ENCODE assay signal across 1 cellular context in genomic region chr2:65430515-65431416, GRCh38.
TF ChIP-seq lines count a peak whose summit lies in the region.

No MANE protein-coding gene starts in this region.

TF ChIP-seq in HepG2, 621 proteins besides CTCF, POLR2A, EP300 and RAD21 (continued from another document and continues in another):
- TF ChIP-seq DMTF1 (CRISPR knock-in tag; IDR thresholded peaks at IDR 0.05) (no peak), RARG (CRISPR knock-in tag; IDR thresholded peaks at IDR 0.05; ENCODE audit: low read depth) (no peak), ZNF263 (CRISPR knock-in tag; IDR thresholded peaks at IDR 0.05) (peak; percentile 24; the same call in 1 of the 2 replicates), IKZF5 (CRISPR knock-in tag; IDR thresholded peaks at IDR 0.05) (0 out of 2 replicates have a peak, but pooled peaks have one; percentile 40), JUNB (CRISPR knock-in tag; IDR thresholded peaks at IDR 0.05; ENCODE audit: borderline replicate concordance) (no peak), ZNF205 (CRISPR knock-in tag; IDR thresholded peaks at IDR 0.05) (no peak), ZNF557 (CRISPR knock-in tag; IDR thresholded peaks at IDR 0.05) (peak; percentile 60; the same call in 1 of the 2 replicates), ZNF234 (CRISPR knock-in tag; conservative IDR thresholded peaks at IDR 0.05) (0 out of 2 replicates have a peak, but pooled peaks have one; percentile 25), ZBTB7B (CRISPR knock-in tag; IDR thresholded peaks at IDR 0.05) (peak; percentile 30; the same call in 1 of the 2 replicates), KLF11 (CRISPR knock-in tag; IDR thresholded peaks at IDR 0.05) (0 out of 2 replicates have a peak, but pooled peaks have one; percentile 5), YEATS4 (CRISPR knock-in tag; IDR thresholded peaks at IDR 0.05; ENCODE audit: borderline replicate concordance) (peak; percentile 37), ETV6 (CRISPR knock-in tag; conservative IDR thresholded peaks at IDR 0.05) (0 out of 2 replicates have a peak, but pooled peaks have one; percentile 15), U2AF1 (optimal IDR thresholded peaks at IDR 0.05; ENCODE audit: low read depth, low read length) (no peak), NCOA1 (CRISPR knock-in tag; IDR thresholded peaks at IDR 0.05) (0 out of 2 replicates have a peak, but pooled peaks have one; percentile 48), ZNF18 (CRISPR knock-in tag; IDR thresholded peaks at IDR 0.05; ENCODE audit: insufficient replicate concordance) (no peak), KAT7 (CRISPR knock-in tag; IDR thresholded peaks at IDR 0.05; ENCODE audit: borderline replicate concordance) (0 out of 2 replicates have a peak, but pooled peaks have one; percentile 24), ZNF430 (CRISPR knock-in tag; IDR thresholded peaks at IDR 0.05) (peak; percentile 84; the same call in 1 of the 2 replicates), ZNF552 (CRISPR knock-in tag; IDR thresholded peaks at IDR 0.05; ENCODE audit: borderline replicate concordance) (0 out of 2 replicates have a peak, but pooled peaks have one; percentile 56), BRCA1 (CRISPR knock-in tag; IDR thresholded peaks at IDR 0.05) (peak; percentile 27; the same call in 1 of the 2 replicates), ZNF567 (CRISPR knock-in tag; IDR thresholded peaks at IDR 0.05; ENCODE audit: borderline replicate concordance) (0 out of 2 replicates have a peak, but pooled peaks have one; percentile 79), CBX1 (IDR thresholded peaks at IDR 0.05; ENCODE audit: low read depth) (no peak), ZNF274 (CRISPR knock-in tag; IDR thresholded peaks at IDR 0.05) (0 out of 2 replicates have a peak, but pooled peaks have one; percentile 47), ZNF142 (CRISPR knock-in tag; IDR thresholded peaks at IDR 0.05) (no peak), NFKB2 (CRISPR knock-in tag; IDR thresholded peaks at IDR 0.05; ENCODE audit: borderline replicate concordance) (peak; percentile 35; the same call in 1 of the 2 replicates), REXO4 (CRISPR knock-in tag; IDR thresholded peaks at IDR 0.05; ENCODE audit: borderline replicate concordance) (no peak), KDM5B (CRISPR knock-in tag; IDR thresholded peaks at IDR 0.05; ENCODE audit: borderline replicate concordance) (0 out of 2 replicates have a peak, but pooled peaks have one; percentile 39), NKX3-1 (CRISPR knock-in tag; IDR thresholded peaks at IDR 0.05) (0 out of 2 replicates have a peak, but pooled peaks have one; percentile 39), GTF3A (CRISPR knock-in tag; conservative IDR thresholded peaks at IDR 0.05) (no peak), ZNF780A (CRISPR knock-in tag; IDR thresholded peaks at IDR 0.05) (no peak; the same call in 1 of the 2 replicates), HOXD1 (CRISPR knock-in tag; IDR thresholded peaks at IDR 0.05) (peak; percentile 29; the same call in 1 of the 2 replicates), ZNF451 (CRISPR knock-in tag; IDR thresholded peaks at IDR 0.05) (peak; percentile 57; the same call in 1 of the 2 replicates), ZNF513 (CRISPR knock-in tag; conservative IDR thresholded peaks at IDR 0.05) (no peak), THAP9 (CRISPR knock-in tag; IDR thresholded peaks at IDR 0.05; ENCODE audit: borderline replicate concordance) (peak; percentile 43; the same call in 1 of the 2 replicates), ZNF446 (CRISPR knock-in tag; IDR thresholded peaks at IDR 0.05) (peak; percentile 58; the same call in 1 of the 2 replicates), SKI (IDR thresholded peaks at IDR 0.05; ENCODE audit: partially characterized antibody) (peak; percentile 29), JUND (CRISPR knock-in tag; IDR thresholded peaks at IDR 0.05) (0 out of 2 replicates have a peak, but pooled peaks have one; percentile 28), HNF1B (CRISPR knock-in tag; IDR thresholded peaks at IDR 0.05) (peak; percentile 40; the same call in 1 of the 2 replicates), MAFG (CRISPR knock-in tag; IDR thresholded peaks at IDR 0.05) (peak; percentile 40; the same call in 1 of the 2 replicates), MED13 (CRISPR knock-in tag; IDR thresholded peaks at IDR 0.05) (peak; percentile 66; the same call in 1 of the 2 replicates), SP1 (IDR thresholded peaks at IDR 0.05) (no peak), SP1 (CRISPR knock-in tag; IDR thresholded peaks at IDR 0.05) (0 out of 2 replicates have a peak, but pooled peaks have one; percentile 36), ZNF556 (CRISPR knock-in tag; IDR thresholded peaks at IDR 0.05; ENCODE audit: borderline replicate concordance) (no peak), ZSCAN31 (CRISPR knock-in tag; IDR thresholded peaks at IDR 0.05; ENCODE audit: low read depth) (peak; percentile 43; the same call in 1 of the 2 replicates), THYN1 (CRISPR knock-in tag; IDR thresholded peaks at IDR 0.05; ENCODE audit: borderline replicate concordance, low read depth) (no peak), ZNF441 (CRISPR knock-in tag; IDR thresholded peaks at IDR 0.05; ENCODE audit: borderline replicate concordance) (no peak; the same call in 1 of the 2 replicates), HNRNPUL1 (IDR thresholded peaks at IDR 0.05; ENCODE audit: low read depth, low read length) (no peak)
